Comparison of ENCODE assay signal across 21 cellular contexts in genomic region chr6:148711833-148712653, GRCh38. TPM values are rescaled to one million over a fixed set of nuclear protein-coding genes. Genes with fewer than 3 reads are reported as not detected.
A peak's percentile ranks its signal among the peaks of the same experiment; 100 is the strongest.
DNase-seq lines count a peak whose midpoint lies in the region; ATAC-seq and TF ChIP-seq lines count a peak whose summit lies in the region.
"Had no signal": no experiment of that assay in that cellular context is flagged by ENCODE, and none has a peak within 500 bp of the region (broad histone marks: within the 10 kb centered on the region; RNA-seq: fewer than 3 reads in every experiment).

No MANE protein-coding gene starts in this region.

- H3F3A ChIP-seq in SK-N-SH (replicated peaks; ENCODE audit: insufficient read depth) = no peaks in the 10 kb centered on the region

- no peaks in the 10 kb centered on the region for H4K20me1 ChIP-seq in SK-N-SH (ENCODE audit: insufficient read depth)

- H2AFZ ChIP-seq in SK-N-SH (ENCODE audit: low read depth) = 0 out of 2 replicates have a peak overlapping the region, but pooled peaks have one; percentile 29

- no peak for DNase-seq in SK-N-SH
- peak; percentile 41 for DNase-seq in EL
- peak; percentile 51 for DNase-seq in adipocyte (ENCODE audit: low read depth)
- DNase-seq in foreskin keratinocyte = peak; percentile 14 to 34
- DNase-seq in activated gamma-delta T cell treated with Interleukin-2 at 50 U/mL for 16 hours = no peak
- DNase-seq: activated naive CD4-positive, alpha-beta T cell treated with anti-CD3 and anti-CD28 coated beads, Interleukin-2, amount 10 ng/mL, durations not matched to agents 7 days and 5 days; amniotic stem cell; brain microvascular endothelial cell; DMS79; Karpas-422; left lung; NCI-H1436; NCI-H2081; Right ventricle myocardium superior; small intestine; stimulated activated naive CD8-positive, alpha-beta T cell treated with anti-CD3 and anti-CD28 coated beads, Interleukin-15, Interleukin-2, amounts not matched to agents 100 U/mL and 50 U/mL, for 24 hours had no signal

- TF ChIP-seq RAD21 in SK-N-SH (IDR thresholded peaks at IDR 0.05; ENCODE audit: low read length) = no peak

- H3K9me3 ChIP-seq in SK-N-SH (peaks cover 6% of the 10 kb centered on the region; the same call in 1 of the 2 replicates), adipocyte (ENCODE audit: control insufficient read depth, low read length) (peaks cover 3% of the 10 kb centered on the region)

- WGBS in SK-N-SH (ENCODE audit: low lambda C conversion rate) = 4% methylated on average over 5 of the region's 5 CpGs

- TF ChIP-seq CTCF in SK-N-SH (IDR thresholded peaks at IDR 0.05) = no peak
- no peak for TF ChIP-seq CTCF in foreskin keratinocyte (conservative IDR thresholded peaks at IDR 0.05)

- no peaks in the 10 kb centered on the region for H3K27me3 ChIP-seq in SK-N-SH (ENCODE audit: insufficient read depth)
- H3K27me3 ChIP-seq in adipocyte (replicated peaks; ENCODE audit: control insufficient read depth, insufficient read depth, low read length) = no peaks in the 10 kb centered on the region
- H3K27me3 ChIP-seq in foreskin keratinocyte = peaks cover 7% of the 10 kb centered on the region
- H3K27me3 ChIP-seq: brain microvascular endothelial cell, left lung had no signal

- ATAC-seq in SK-N-SH treated with all-trans-retinoic acid at 6 μM for 48 hours = no peak
- ATAC-seq in foreskin keratinocyte = no peak
- no peak for ATAC-seq in HG03196 (IDR thresholded peaks at IDR 0.05; ENCODE audit: unreplicated experiment)
- ATAC-seq in GM21381 (IDR thresholded peaks at IDR 0.05; ENCODE audit: unreplicated experiment) = no peak
- ATAC-seq: HepG2; left lung; stimulated activated naive CD8-positive, alpha-beta T cell treated with anti-CD3 and anti-CD28 coated beads, Interleukin-15, Interleukin-2, amounts not matched to agents 100 U/mL and 50 U/mL, for 24 hours had no signal

- POLR2A ChIA-PET in SK-N-SH (lab: Yijun Ruan, JAX) = no interaction called here

- no peaks in the 10 kb centered on the region for H3K9me2 ChIP-seq in SK-N-SH

- H3K4me3 ChIP-seq in SK-N-SH (ENCODE audit: low read depth in 2 of 2, low read length in 1 of 2) = no peak overlapping the region
- peak overlapping the region; percentile 8 for H3K4me3 ChIP-seq in adipocyte (ENCODE audit: low read length)
- H3K4me3 ChIP-seq: left lung had no signal

- no peaks in the 10 kb centered on the region for H3K79me2 ChIP-seq in SK-N-SH (ENCODE audit: insufficient read depth)

- H3K27ac ChIP-seq in SK-N-SH (ENCODE audit: low read depth in 2 of 2, low read length in 1 of 2) (no peak overlapping the region), foreskin keratinocyte (no peak overlapping the region)
- H3K27ac ChIP-seq: 22Rv1, brain microvascular endothelial cell, left lung had no signal

- H3K4me2 ChIP-seq in SK-N-SH = no peak overlapping the region

- no peaks in the 10 kb centered on the region for H3K4me1 ChIP-seq in SK-N-SH (ENCODE audit: control insufficient read depth in 1 of 2, insufficient read depth in 2 of 2, low read depth in 1 of 2, low read length in 1 of 2)
- peaks cover 26% of the 10 kb centered on the region for H3K4me1 ChIP-seq in adipocyte (ENCODE audit: control insufficient read depth, insufficient read depth, low read length)
- peaks cover 3% of the 10 kb centered on the region for H3K4me1 ChIP-seq in foreskin keratinocyte
- H3K4me1 ChIP-seq: left lung had no signal

- TF ChIP-seq EP300 in SK-N-SH (IDR thresholded peaks at IDR 0.05; ENCODE audit: borderline replicate concordance in 1 of 2, low read depth in 1 of 2, low read length in 1 of 2) = no peak

- CTCF ChIA-PET in SK-N-SH (lab: Yijun Ruan, JAX) = no interaction called here

- H3K9ac ChIP-seq in SK-N-SH (no peak overlapping the region), adipocyte (ENCODE audit: low read length) (peak overlapping the region; percentile 2)

- H3K36me3 ChIP-seq in SK-N-SH (replicated peaks in 1 of 2; ENCODE audit: control insufficient read depth in 1 of 2, insufficient read depth in 2 of 2, low read length in 1 of 2) (no peaks in the 10 kb centered on the region), adipocyte (ENCODE audit: control insufficient read depth, insufficient read depth, low read length, severe bottlenecking) (no peaks in the 10 kb centered on the region)
- H3K36me3 ChIP-seq: brain microvascular endothelial cell, left lung had no signal

TF ChIP-seq in SK-N-SH, 30 proteins besides CTCF, POLR2A, EP300 and RAD21 (continues in another document):
- TF ChIP-seq MXI1 (IDR thresholded peaks at IDR 0.05; ENCODE audit: low read depth, low read length) (no peak), ZBTB33 (IDR thresholded peaks at IDR 0.05; ENCODE audit: borderline replicate concordance, low read depth) (no peak), TCF12 (IDR thresholded peaks at IDR 0.05) (no peak), ELF1 (IDR thresholded peaks at IDR 0.05) (no peak), FOXJ3 (CRISPR knock-in tag; IDR thresholded peaks at IDR 0.05) (no peak), YY1 (IDR thresholded peaks at IDR 0.05; ENCODE audit: low read depth) (no peak), JUND (IDR thresholded peaks at IDR 0.05) (no peak), MEF2A (IDR thresholded peaks at IDR 0.05; ENCODE audit: borderline replicate concordance, low read depth) (no peak), MAX (IDR thresholded peaks at IDR 0.05; ENCODE audit: low read depth) (no peak), RFX5 (IDR thresholded peaks at IDR 0.05; ENCODE audit: low read length) (no peak), FOSL2 (IDR thresholded peaks at IDR 0.05; ENCODE audit: borderline replicate concordance, low read depth) (no peak), SIN3A (IDR thresholded peaks at IDR 0.05; ENCODE audit: borderline replicate concordance, low read depth, low read length) (no peak), POLR2AphosphoS5 (IDR thresholded peaks at IDR 0.05; ENCODE audit: low read depth, low read length) (no peak), SMC3 (IDR thresholded peaks at IDR 0.05; ENCODE audit: low read depth, low read length) (no peak)

TF ChIP-seq in SK-N-SH treated with all-trans-retinoic acid at 6 μM for 48 hours, 23 proteins besides CTCF, POLR2A, EP300 and RAD21:
- TF ChIP-seq TCF4 (CRISPR knock-in tag; IDR thresholded peaks at IDR 0.05; ENCODE audit: borderline replicate concordance) (no peak), ZNF70 (CRISPR knock-in tag; IDR thresholded peaks at IDR 0.05) (no peak), ZNF8 (CRISPR knock-in tag; IDR thresholded peaks at IDR 0.05) (no peak)
TF ChIP-seq in SK-N-SH treated with all-trans-retinoic acid at 6 μM for 48 hours: peak in this region for 0.

RNA-seq across cellular contexts. Expression of gene UST, which starts 34.8 kb away (rescaled TPM):
- polyA plus RNA-seq in SK-N-SH (2012; rRNA removed) (1.7 and 5.0 TPM in 2 replicates), foreskin keratinocyte (6.7 and 7.6 TPM in 2 replicates)
- 4.6 and 5.0 TPM in 2 replicates for polyA plus RNA-seq in SK-N-SH (2012; cell fraction: cytosol; rRNA removed)
- 1.9 and 2.8 TPM in 2 replicates for polyA plus RNA-seq in SK-N-SH (2012; cell fraction: nucleus; rRNA removed)
- 11.1 and 13.3 TPM in 2 replicates for total RNA-seq in foreskin keratinocyte
- polyA plus RNA-seq: HepG2 had no signal

Comparison
In these comparisons a context has a peak if more than half of its experiments do, and no peak if none do; other contexts are left out.
1. DNase-seq: peak in EL (single experiment), adipocyte (single experiment) and foreskin keratinocyte (2 of 2); none in SK-N-SH (single experiment) and activated gamma-delta T cell treated with Interleukin-2 at 50 U/mL for 16 hours (single experiment).